Comparison of ENCODE assay signal across 19 cellular contexts in the genomic region with DNA sequence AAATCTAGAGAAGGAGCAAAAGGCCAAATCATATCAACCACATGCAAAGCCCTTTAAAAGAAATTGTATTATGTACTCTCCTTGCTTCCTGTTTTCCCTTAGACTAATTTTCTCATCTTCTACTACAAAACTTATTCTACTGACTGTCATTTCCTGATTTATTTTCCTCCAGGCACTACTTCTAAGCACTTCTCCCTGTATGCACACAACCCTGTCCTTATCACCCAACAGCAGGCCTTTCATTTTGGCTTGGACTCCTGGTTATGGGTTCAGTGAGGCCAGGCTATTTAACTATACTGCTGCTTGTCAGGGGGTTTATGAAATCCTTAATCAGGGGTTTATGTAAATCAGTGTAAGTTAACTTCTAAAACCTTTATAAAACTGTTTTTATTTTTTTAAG.
"Had no signal": no experiment of that assay in that cellular context is flagged by ENCODE, and none has a peak within 500 bp of the region (broad histone marks: within the 10 kb centered on the region; RNA-seq: fewer than 3 reads in every experiment).

No MANE protein-coding gene starts in this region.

- H3K27ac ChIP-seq: esophagus squamous epithelium, neural progenitor cell, prostate gland, right atrium auricular region, skin epidermis, thoracic aorta, tibial nerve, upper lobe of left lung had no signal

- H3K4me3 ChIP-seq: esophagus squamous epithelium, lung, neural progenitor cell, prostate gland, right atrium auricular region, skin epidermis, spleen, thoracic aorta, tibial nerve, upper lobe of left lung had no signal

- DNase-seq: cortex of kidney; effector memory CD8-positive, alpha-beta T cell; esophagus squamous epithelium; foreskin melanocyte; glutamatergic neuron; naive thymus-derived CD4-positive, alpha-beta T cell; spleen; stimulated activated naive B cell treated with anti-CD40 and anti-IgM and Interleukin-4, amounts not matched to agents 10 μg/mL and 1 μg/mL and 100 μg/mL, for 72 hours; upper lobe of left lung had no signal

- H3K36me3 ChIP-seq: esophagus squamous epithelium, neural progenitor cell, prostate gland, right atrium auricular region, spleen, thoracic aorta, tibial nerve, upper lobe of left lung had no signal

- H3K9me3 ChIP-seq: esophagus squamous epithelium, prostate gland, right atrium auricular region, spleen, thoracic aorta, tibial nerve, upper lobe of left lung had no signal

- H3K4me1 ChIP-seq: esophagus squamous epithelium, neural progenitor cell, prostate gland, right atrium auricular region, spleen, tibial nerve, upper lobe of left lung had no signal

- FAIRE-seq: endometrium, keratinocyte, urothelium cell line had no signal

- ATAC-seq: effector memory CD8-positive, alpha-beta T cell; naive thymus-derived CD4-positive, alpha-beta T cell; stimulated activated naive B cell treated with anti-CD40 and anti-IgM and Interleukin-4, amounts not matched to agents 10 μg/mL and 1 μg/mL and 100 μg/mL, for 72 hours had no signal

- H3K27me3 ChIP-seq: esophagus squamous epithelium, neural progenitor cell, right atrium auricular region, spleen, tibial nerve, upper lobe of left lung had no signal
